Comparison of ENCODE assay signal across 8 cellular contexts in the genomic region with DNA sequence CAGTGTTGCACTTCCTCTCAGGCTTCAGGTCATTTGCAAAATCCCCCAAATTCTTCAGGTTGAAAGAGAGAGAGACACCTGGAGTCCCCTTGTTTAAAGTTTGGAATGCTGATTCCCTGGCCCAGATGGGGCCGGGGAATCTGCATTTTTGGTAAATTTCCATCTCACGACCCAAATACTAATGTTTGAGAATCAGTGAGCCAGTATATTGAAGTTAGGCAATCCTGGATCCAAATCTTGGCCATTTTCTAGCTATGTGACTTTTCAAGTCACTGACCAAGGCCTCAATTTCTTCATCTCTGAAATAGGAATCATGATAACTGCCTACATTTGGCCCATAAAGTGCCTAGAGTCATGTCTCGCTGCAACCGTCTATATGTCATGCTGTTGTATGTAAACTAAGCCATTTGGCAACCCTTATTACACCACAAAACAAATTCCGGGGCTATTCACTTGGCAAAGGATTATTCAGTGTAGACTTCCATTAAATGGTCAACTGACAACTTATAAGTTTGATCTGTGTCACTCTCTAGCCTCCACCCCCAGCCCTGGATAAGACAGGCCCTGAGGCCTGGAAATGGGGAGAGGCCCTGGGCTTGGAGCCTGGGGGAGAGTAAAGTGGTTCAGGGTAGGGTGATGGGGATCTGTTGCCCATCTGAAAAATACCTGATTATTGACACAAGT. TPM values are rescaled to one million over a fixed set of nuclear protein-coding genes. Genes with fewer than 3 reads are reported as not detected.
A peak's percentile ranks its signal among the peaks of the same experiment; 100 is the strongest.
DNase-seq lines count a peak whose midpoint lies in the region; ATAC-seq and TF ChIP-seq lines count a peak whose summit lies in the region.

No MANE protein-coding gene starts in this region.

- H3K27ac Mint-ChIP-seq in CD14-positive monocyte (peak overlapping the region; percentile 94 to 100 (median 99)), nephron (peak overlapping the region; percentile 97 to 100 (median 100))

- H3K4me3 ChIP-seq in NT2/D1 (ENCODE audit: insufficient read length, low read depth) = peak overlapping the region; percentile 85
- H3K4me3 ChIP-seq in ectodermal cell (ENCODE audit: insufficient read depth, low read depth, low read length) = peak overlapping the region; percentile 95

- no peak overlapping the region for H3K27ac ChIP-seq in ectodermal cell (ENCODE audit: insufficient read depth, low read depth, low read length, poor library complexity, severe bottlenecking)

- peaks cover 3% of the 10 kb centered on the region for H3K4me1 ChIP-seq in NT2/D1 (ENCODE audit: insufficient read depth, insufficient read length)
- peaks cover 9% of the 10 kb centered on the region for H3K4me1 ChIP-seq in ectodermal cell (ENCODE audit: control insufficient read depth, insufficient read depth, low read length)

- peak overlapping the region; percentile 95 to 100 for H3K4me3 Mint-ChIP-seq in CD14-positive monocyte
- H3K4me3 Mint-ChIP-seq in nephron = peak overlapping the region; percentile 99 to 100 (median 99)

- WGBS in ectodermal cell, 2 experiments = 43 to 49% methylated on average over 5 of the region's 5 CpGs

- H3K36me3 ChIP-seq in NT2/D1 (ENCODE audit: insufficient read depth, insufficient read length, low read length) (peaks cover 5% of the 10 kb centered on the region), ectodermal cell (ENCODE audit: control insufficient read depth, insufficient read depth, low read length) (peaks cover under 1% of the 10 kb centered on the region)

- peak overlapping the region; percentile 92 for H3K9ac ChIP-seq in NT2/D1 (ENCODE audit: insufficient read length, low read depth)

- H3K27me3 Mint-ChIP-seq in CD14-positive monocyte (ENCODE audit: low read depth in 3 of 3) (peaks cover 9 to 23% (median 10%) of the 10 kb centered on the region in 3 donors), nephron (ENCODE audit: low read depth) (peaks cover under 1% of the 10 kb centered on the region)

- DNase-seq in CD14-positive monocyte (ENCODE audit: low spot score) (no peak), NT2/D1 (ENCODE audit: low read depth, low spot score) (no peak), NCI-H146 treated with DMSO at 0.1 percent for 48 hours (lab: John Stamatoyannopoulos, UW; ENCODE audit: unreplicated experiment) (no peak), iPS-NIHi11 (ENCODE audit: low spot score) (no peak)

- ATAC-seq in HG03442 (IDR thresholded peaks at IDR 0.05; ENCODE audit: unreplicated experiment) = no peak
- ATAC-seq in GM18867 (IDR thresholded peaks at IDR 0.05; ENCODE audit: unreplicated experiment) = no peak

- H3K36me3 Mint-ChIP-seq in CD14-positive monocyte (peaks cover 12 to 21% of the 10 kb centered on the region in 2 donors), nephron (ENCODE audit: low read depth) (peaks cover 26% of the 10 kb centered on the region)

- intact Hi-C loops in CD14-positive monocyte (cut with micrococcal nuclease) = loop anchor here (10.0 kb wide), 4 partner anchors 112 to 832 kb away; no protein-coding TSS in a partner anchor

- H3K4me1 Mint-ChIP-seq in CD14-positive monocyte (peaks cover 22% of the 10 kb centered on the region), nephron (peaks cover 17% of the 10 kb centered on the region)

- peaks cover 15% of the 10 kb centered on the region; the same call in 1 of the 2 replicates for H3K9me3 ChIP-seq in NT2/D1 (ENCODE audit: insufficient read depth, low read length)
- no peaks in the 10 kb centered on the region for H3K9me3 ChIP-seq in ectodermal cell (ENCODE audit: control insufficient read depth, low read length)

- H3K27me3 ChIP-seq in NT2/D1 (ENCODE audit: insufficient read depth, insufficient read length) = no peaks in the 10 kb centered on the region
- no peaks in the 10 kb centered on the region for H3K27me3 ChIP-seq in ectodermal cell (ENCODE audit: control insufficient read depth, insufficient read depth, low read length, poor library complexity, severe bottlenecking)

- H3K9me3 Mint-ChIP-seq in CD14-positive monocyte (peaks cover 2 to 12% (median 8%) of the 10 kb centered on the region in 7 donors), nephron (peaks cover 17% of the 10 kb centered on the region)

- TF ChIP-seq CTCF in CD14-positive monocyte (IDR thresholded peaks at IDR 0.05) = no peak
- TF ChIP-seq CTCF in nephron (IDR thresholded peaks at IDR 0.05; ENCODE audit: unreplicated experiment in 3 of 3) = no peak

RNA-seq across cellular contexts. Expression of gene ZFP36L1, which starts 3.7 kb away (rescaled TPM):
- polyA plus RNA-seq in CD14-positive monocyte = 100 to 1,000 TPM; 151 to 185 TPM
- 248 TPM for polyA plus RNA-seq in ectodermal cell (2013, experiment 1 of 4)
- polyA plus RNA-seq in ectodermal cell (2013, experiment 2 of 4) = 221 TPM
- polyA plus RNA-seq in ectodermal cell (2013, experiment 3 of 4) = 219 TPM
- polyA plus RNA-seq in ectodermal cell (2013, experiment 4 of 4) = 219 TPM
